Comparison of ENCODE assay signal across 8 cellular contexts in genomic region chr6:4805553-4806307, GRCh38. TPM values are rescaled to one million over a fixed set of nuclear protein-coding genes. Genes with fewer than 3 reads are reported as not detected.
DNase-seq lines count a peak whose midpoint lies in the region; ATAC-seq and TF ChIP-seq lines count a peak whose summit lies in the region.

No MANE protein-coding gene starts in this region.

- no peaks in the 10 kb centered on the region for H3K27me3 Mint-ChIP-seq in neural crest cell (ENCODE audit: low read depth)
- H3K27me3 Mint-ChIP-seq in activated T-helper 2 cell treated with anti-CD3 and anti-CD28 coated beads, Interferon-gamma antibody, Interleukin-2, Interleukin-4, amounts not matched to agents 10 μg/mL and 5 μg/mL and 100 μg/mL, durations not matched to agents 14 hours and 24 hours and 36 hours (ENCODE audit: low read depth), result no peaks in the 10 kb centered on the region

- TF ChIP-seq CTCF in neural crest cell (conservative IDR thresholded peaks at IDR 0.05), result peak; percentile 54

- H3K9me3 Mint-ChIP-seq in neural crest cell, result peaks cover 10% of the 10 kb centered on the region
- peaks cover 13% of the 10 kb centered on the region for H3K9me3 Mint-ChIP-seq in activated T-helper 2 cell treated with anti-CD3 and anti-CD28 coated beads, Interferon-gamma antibody, Interleukin-2, Interleukin-4, amounts not matched to agents 10 μg/mL and 5 μg/mL and 100 μg/mL, durations not matched to agents 14 hours and 24 hours and 36 hours

- intact Hi-C loops in activated T-helper 2 cell treated with anti-CD3 and anti-CD28 coated beads, Interferon-gamma antibody, Interleukin-2, Interleukin-4, amounts not matched to agents 10 μg/mL and 5 μg/mL and 100 μg/mL, durations not matched to agents 14 hours and 24 hours and 36 hours (cut with micrococcal nuclease), result no loop called here

- peak; percentile 2 for DNase-seq in NCI-H1436 (lab: John Stamatoyannopoulos, UW)
- DNase-seq in NCI-H1436 treated with DMSO at 0.1 percent for 48 hours (lab: John Stamatoyannopoulos, UW), result no peak
- DNase-seq in SHP77 treated with DMSO at 0.1 percent for 48 hours (lab: John Stamatoyannopoulos, UW), result peak; percentile 61
- peak; percentile 10 for DNase-seq in fibroblast of gingiva (ENCODE audit: low read depth)
- peak; percentile 18 for DNase-seq in neural crest cell (ENCODE audit: low read depth, low spot score)
- DNase-seq in activated T-helper 2 cell treated with anti-CD3 and anti-CD28 coated beads, Interferon-gamma antibody, Interleukin-2, Interleukin-4, amounts not matched to agents 10 μg/mL and 5 μg/mL and 100 μg/mL, durations not matched to agents 14 hours and 24 hours and 36 hours (ENCODE audit: low spot score), result no peak

- no peak for TF ChIP-seq EP300 in Ishikawa (IDR thresholded peaks at IDR 0.05; ENCODE audit: borderline replicate concordance)

- peaks cover 20% of the 10 kb centered on the region for H3K36me3 Mint-ChIP-seq in neural crest cell (ENCODE audit: low read depth)
- peaks cover 2% of the 10 kb centered on the region for H3K36me3 Mint-ChIP-seq in activated T-helper 2 cell treated with anti-CD3 and anti-CD28 coated beads, Interferon-gamma antibody, Interleukin-2, Interleukin-4, amounts not matched to agents 10 μg/mL and 5 μg/mL and 100 μg/mL, durations not matched to agents 14 hours and 24 hours and 36 hours (ENCODE audit: low read depth)

- ATAC-seq in GM19452 (IDR thresholded peaks at IDR 0.05; ENCODE audit: unreplicated experiment), result no peak

- peak; percentile 72 for TF ChIP-seq RAD21 in Ishikawa (IDR thresholded peaks at IDR 0.05; ENCODE audit: low read depth)

- peak overlapping the region; percentile 54 for H3K27ac Mint-ChIP-seq in neural crest cell (ENCODE audit: unreplicated experiment)
- H3K27ac Mint-ChIP-seq in activated T-helper 2 cell treated with anti-CD3 and anti-CD28 coated beads, Interferon-gamma antibody, Interleukin-2, Interleukin-4, amounts not matched to agents 10 μg/mL and 5 μg/mL and 100 μg/mL, durations not matched to agents 14 hours and 24 hours and 36 hours, result no peak overlapping the region

- H3K4me1 Mint-ChIP-seq in neural crest cell, result peaks cover 45% of the 10 kb centered on the region
- H3K4me1 Mint-ChIP-seq in activated T-helper 2 cell treated with anti-CD3 and anti-CD28 coated beads, Interferon-gamma antibody, Interleukin-2, Interleukin-4, amounts not matched to agents 10 μg/mL and 5 μg/mL and 100 μg/mL, durations not matched to agents 14 hours and 24 hours and 36 hours (ENCODE audit: low read depth), result peaks cover 44% of the 10 kb centered on the region

- no peak overlapping the region for H3K4me3 Mint-ChIP-seq in neural crest cell
- no peak overlapping the region for H3K4me3 Mint-ChIP-seq in activated T-helper 2 cell treated with anti-CD3 and anti-CD28 coated beads, Interferon-gamma antibody, Interleukin-2, Interleukin-4, amounts not matched to agents 10 μg/mL and 5 μg/mL and 100 μg/mL, durations not matched to agents 14 hours and 24 hours and 36 hours (ENCODE audit: low read depth)

TF ChIP-seq in Ishikawa, 13 proteins besides CTCF, POLR2A, EP300 and RAD21:
- no peak for TF ChIP-seq TCF12 (IDR thresholded peaks at IDR 0.05; ENCODE audit: low read depth)
- peak; percentile 55; the same call in 1 of the 2 replicates for TF ChIP-seq MAX (IDR thresholded peaks at IDR 0.05)
- no peak for TF ChIP-seq CREB1 (IDR thresholded peaks at IDR 0.05; ENCODE audit: low read depth)
- TF ChIP-seq TEAD4 (IDR thresholded peaks at IDR 0.05), result peak; percentile 48; the same call in 1 of the 2 replicates
- TF ChIP-seq EGR1 (IDR thresholded peaks at IDR 0.05), result no peak
- no peak for TF ChIP-seq CEBPB (IDR thresholded peaks at IDR 0.05)
- TF ChIP-seq REST (IDR thresholded peaks at IDR 0.05; ENCODE audit: low read depth), result no peak
- no peak for TF ChIP-seq NFIC (IDR thresholded peaks at IDR 0.05)
- no peak for TF ChIP-seq FOXM1 (IDR thresholded peaks at IDR 0.05; ENCODE audit: borderline replicate concordance, low read depth)
- TF ChIP-seq TAF1 (IDR thresholded peaks at IDR 0.05; ENCODE audit: low read depth), result no peak
- TF ChIP-seq USF1 (IDR thresholded peaks at IDR 0.05), result no peak
- TF ChIP-seq YY1 (IDR thresholded peaks at IDR 0.05; ENCODE audit: low read depth), result no peak
- no peak for TF ChIP-seq ZBTB7A (IDR thresholded peaks at IDR 0.05; ENCODE audit: low read depth)

RNA-seq across cellular contexts. Expression of gene CDYL, which starts 29.5 kb away (rescaled TPM):
- total RNA-seq in neural crest cell, result 54.2 and 60.6 TPM in 2 replicates
- total RNA-seq in activated T-helper 2 cell treated with anti-CD3 and anti-CD28 coated beads, Interferon-gamma antibody, Interleukin-2, Interleukin-4, amounts not matched to agents 10 μg/mL and 5 μg/mL and 100 μg/mL, durations not matched to agents 14 hours and 24 hours and 36 hours, result 40.0 and 40.9 TPM in 2 replicates

Comparison
In these comparisons a context has a peak if more than half of its experiments do, and no peak if none do; other contexts are left out.
1. DNase-seq: peak in NCI-H1436 (single experiment), SHP77 treated with DMSO at 0.1 percent for 48 hours (single experiment), fibroblast of gingiva (single experiment) and neural crest cell (single experiment); none in NCI-H1436 treated with DMSO at 0.1 percent for 48 hours (single experiment) and activated T-helper 2 cell treated with anti-CD3 and anti-CD28 coated beads, Interferon-gamma antibody, Interleukin-2, Interleukin-4, amounts not matched to agents 10 μg/mL and 5 μg/mL and 100 μg/mL, durations not matched to agents 14 hours and 24 hours and 36 hours (single experiment).